8 cellular contexts compared by ENCODE assay signal in the genomic region with DNA sequence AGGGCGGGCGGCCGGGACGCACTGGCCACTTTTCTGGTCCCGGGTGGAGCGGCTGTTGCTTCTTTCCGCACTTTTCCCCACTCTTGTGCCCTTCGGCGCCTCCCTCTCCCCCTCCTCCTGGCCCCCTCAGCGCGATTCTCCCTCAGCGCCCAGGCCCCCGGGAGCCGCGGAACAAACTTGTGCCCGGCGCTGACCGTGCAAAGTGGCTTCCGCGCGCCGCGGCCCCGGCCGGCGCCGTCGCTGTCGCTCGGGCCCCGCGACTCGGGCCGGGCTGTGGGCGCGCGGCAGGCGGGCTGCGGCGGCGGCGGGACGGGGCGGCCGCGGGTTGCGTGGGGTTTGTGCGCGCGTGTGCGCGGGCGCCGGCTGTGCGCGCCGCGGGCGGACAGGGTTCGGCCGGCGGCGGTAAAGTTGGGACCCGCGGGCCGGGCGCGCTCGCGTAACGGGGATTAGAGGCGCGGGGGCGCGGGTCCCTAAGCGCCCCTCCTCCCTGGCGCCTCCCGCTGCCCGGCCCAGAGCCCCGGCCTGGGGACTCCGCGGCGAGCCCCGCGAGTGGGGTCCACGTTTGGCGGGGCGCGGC. TPM values are rescaled to one million over a fixed set of nuclear protein-coding genes. Genes with fewer than 3 reads are reported as not detected.
A peak's percentile ranks its signal among the peaks of the same experiment; 100 is the strongest.
DNase-seq lines count a peak whose midpoint lies in the region; ATAC-seq, FAIRE-seq and TF ChIP-seq lines count a peak whose summit lies in the region.

No MANE protein-coding gene starts in this region.

- H3K9me2 ChIP-seq in PC-3 (replicated peaks; ENCODE audit: low read length), result no peaks in the 10 kb centered on the region

- no peaks in the 10 kb centered on the region for H3K36me3 ChIP-seq in PC-3 (ENCODE audit: low read depth, low read length)
- H3K36me3 ChIP-seq in mucosa of descending colon (ENCODE audit: low read depth), result no peaks in the 10 kb centered on the region
- no peaks in the 10 kb centered on the region for H3K36me3 ChIP-seq in vagina

- H3K9me3 ChIP-seq in PC-3 (ENCODE audit: low read length) (no peaks in the 10 kb centered on the region), mucosa of descending colon (no peaks in the 10 kb centered on the region), vagina (no peaks in the 10 kb centered on the region)

- H3K4me1 ChIP-seq in PC-3 (ENCODE audit: insufficient read depth, low read length) (peaks cover 30% of the 10 kb centered on the region), mucosa of descending colon (ENCODE audit: low read depth) (no peaks in the 10 kb centered on the region), vagina (peaks cover 3% of the 10 kb centered on the region)

- DNase-seq in GM03348 (ENCODE audit: low spot score) (peak; percentile 37), H54 (ENCODE audit: insufficient read length, low spot score) (peak; percentile 9), PC-3 (no peak), mucosa of descending colon (peak in 1 of 3 donors; percentile 40), vagina (ENCODE audit: extremely low spot score in 2 of 2) (no peak), COLO829 (ENCODE audit: low spot score) (no peak)

- H3K27me3 ChIP-seq in PC-3 (ENCODE audit: low read length) (no peaks in the 10 kb centered on the region), vagina (no peaks in the 10 kb centered on the region)

- H3K9me3 Mint-ChIP-seq in dendritic cell treated with granulocyte-macrophage colony-stimulating factor and Interleukin-4, amounts not matched to agents 40 ng/mL and 50 ng/mL, for 4 days, result no peaks in the 10 kb centered on the region

- H3K27ac Mint-ChIP-seq in dendritic cell treated with granulocyte-macrophage colony-stimulating factor and Interleukin-4, amounts not matched to agents 40 ng/mL and 50 ng/mL, for 4 days, result peak overlapping the region; percentile 38

- peak; percentile 1 for ATAC-seq in PC-3
- peak; percentile 1 for ATAC-seq in mucosa of descending colon
- no peak for ATAC-seq in esophagus mucosa

- CTCF ChIA-PET in PC-3 (lab: Charles Lee), result no interaction called here

- no peaks in the 10 kb centered on the region for H3K36me3 Mint-ChIP-seq in dendritic cell treated with granulocyte-macrophage colony-stimulating factor and Interleukin-4, amounts not matched to agents 40 ng/mL and 50 ng/mL, for 4 days (ENCODE audit: low read depth)

- H3K4me3 ChIP-seq in PC-3 (ENCODE audit: low read length) (peak overlapping the region; percentile 96), mucosa of descending colon (peak overlapping the region; percentile 40), vagina (peak overlapping the region; percentile 89 to 92)

- peak overlapping the region; percentile 96 for H3K4me2 ChIP-seq in PC-3 (ENCODE audit: low read length)

- H3K79me2 ChIP-seq in PC-3 (ENCODE audit: low read length), result peaks cover 61% of the 10 kb centered on the region

- no peak for TF ChIP-seq POLR2A in H54 (IDR thresholded peaks at IDR 0.05; ENCODE audit: low read depth, low read length)
- TF ChIP-seq POLR2A in vagina (IDR thresholded peaks at IDR 0.05), result no peak

- intact Hi-C loops in PC-3 (cut with micrococcal nuclease), result loop anchor here (2.0 to 5.0 kb wide), 5 partner anchors 83 to 567 kb away; no protein-coding TSS in a partner anchor
- intact Hi-C loops in dendritic cell treated with granulocyte-macrophage colony-stimulating factor and Interleukin-4, amounts not matched to agents 40 ng/mL and 50 ng/mL, for 4 days (cut with micrococcal nuclease), result no loop called here
- intact Hi-C loops in mucosa of descending colon (cut with DNase I, micrococcal nuclease), result no loop called here
- intact Hi-C loops in vagina (cut with DNase I), result loop anchor here (5.0 kb wide), 1 partner anchor 488 kb away; no protein-coding TSS in a partner anchor

- no peaks in the 10 kb centered on the region for H3F3A ChIP-seq in PC-3 (ENCODE audit: low read length, unreplicated experiment)

- 0 out of 2 replicates have a peak overlapping the region, but pooled peaks have one; percentile 20 for H3K27ac ChIP-seq in PC-3 (ENCODE audit: low read length)
- H3K27ac ChIP-seq in vagina, result peak overlapping the region; percentile 99

- peaks cover 49% of the 10 kb centered on the region for H3K27me3 Mint-ChIP-seq in dendritic cell treated with granulocyte-macrophage colony-stimulating factor and Interleukin-4, amounts not matched to agents 40 ng/mL and 50 ng/mL, for 4 days

- BruUV-seq in PC-3 (replicated peaks; lab: Mats Ljungman, UMichigan), result no TSS peak

- no peak for TF ChIP-seq CTCF in PC-3 (conservative IDR thresholded peaks at IDR 0.05; ENCODE audit: low read depth, low read length)
- TF ChIP-seq CTCF in mucosa of descending colon (IDR thresholded peaks at IDR 0.05), result no peak
- no peak for TF ChIP-seq CTCF in vagina (IDR thresholded peaks at IDR 0.05)

- H4K20me1 ChIP-seq in PC-3 (ENCODE audit: low read length), result no peaks in the 10 kb centered on the region

- POLR2A ChIA-PET in PC-3 (lab: Charles Lee; ENCODE audit: unreplicated experiment), result no interaction called here

- peak overlapping the region; percentile 66 for H3K9ac ChIP-seq in PC-3 (ENCODE audit: low read length)

- peak overlapping the region; percentile 86; the same call in 1 of the 2 replicates for H2AFZ ChIP-seq in PC-3 (ENCODE audit: low read length)

- peaks cover 34% of the 10 kb centered on the region for H3K4me1 Mint-ChIP-seq in dendritic cell treated with granulocyte-macrophage colony-stimulating factor and Interleukin-4, amounts not matched to agents 40 ng/mL and 50 ng/mL, for 4 days (ENCODE audit: low read depth)

- no peak for FAIRE-seq in H54 (lab: Jason Lieb, UNC)

- H3K4me3 Mint-ChIP-seq in dendritic cell treated with granulocyte-macrophage colony-stimulating factor and Interleukin-4, amounts not matched to agents 40 ng/mL and 50 ng/mL, for 4 days, result peak overlapping the region; percentile 83

RNA-seq across cellular contexts. Expression of gene ZEB1, which starts 0.7 kb away (rescaled TPM):
- total RNA-seq in PC-3 (2014; rRNA removed) (3.9 and 10.7 TPM in 2 replicates), mucosa of descending colon (100 to 1,000 TPM in 1 of 3 donors, 10 to 100 TPM in 1, 1 to 10 TPM in 1; 8.8 to 200 (median 28.1) TPM), vagina (82.7 TPM), esophagus mucosa (5.0 TPM)

Comparison
In these comparisons a context has a peak if more than half of its experiments do, and no peak if none do; other contexts are left out.
1. DNase-seq: peak in GM03348 (single experiment) and H54 (single experiment); none in PC-3 (single experiment), vagina (0 of 2) and COLO829 (single experiment).
2. H3K4me3 ChIP-seq: peak in every context shown above with its lines; median percentile 96 in PC-3; 90 in vagina; 40 in mucosa of descending colon.
3. intact Hi-C loops: an anchor here in PC-3 (2.0 to 5.0 kb wide) and vagina (5.0 kb wide); none called in dendritic cell treated with granulocyte-macrophage colony-stimulating factor and Interleukin-4, amounts not matched to agents 40 ng/mL and 50 ng/mL, for 4 days and mucosa of descending colon.